ENCODE assay signal across 9 cellular contexts in the genomic region with DNA sequence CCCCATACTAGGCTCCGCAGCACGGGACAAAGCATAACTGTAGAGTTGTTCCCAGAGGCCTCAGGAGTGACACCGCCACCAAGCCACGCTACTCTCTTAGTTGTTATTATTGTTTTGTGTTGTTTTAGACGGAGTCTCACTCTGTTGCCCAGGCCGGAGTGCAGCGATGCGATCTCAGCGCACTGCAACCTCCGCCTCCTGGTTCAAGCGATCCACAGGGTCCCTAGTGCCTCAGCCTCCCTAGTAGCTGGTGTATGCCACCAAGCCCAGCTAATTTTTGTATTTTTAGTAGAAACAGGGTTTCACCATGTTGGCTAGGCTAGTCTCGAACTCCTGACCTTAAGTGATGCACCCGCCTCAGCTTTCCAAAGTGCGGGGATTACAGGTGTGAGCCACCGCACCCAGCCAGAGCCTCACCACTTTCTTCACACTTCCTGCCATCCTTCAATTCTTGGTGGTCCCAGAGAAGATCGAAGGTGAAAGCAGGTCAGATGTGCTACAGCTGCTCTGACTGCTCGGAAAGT. TPM values are rescaled to one million over a fixed set of nuclear protein-coding genes. Genes with fewer than 3 reads are reported as not detected.
A peak's percentile ranks its signal among the peaks of the same experiment; 100 is the strongest.
DNase-seq lines count a peak whose midpoint lies in the region; ATAC-seq, FAIRE-seq and TF ChIP-seq lines count a peak whose summit lies in the region.
"Had no signal": no experiment of that assay in that cellular context is flagged by ENCODE, and none has a peak within 500 bp of the region (broad histone marks: within the 10 kb centered on the region; RNA-seq: fewer than 3 reads in every experiment).

No MANE protein-coding gene starts in this region.

- H3K36me3 Mint-ChIP-seq in activated T-helper 1 cell treated with anti-CD3 and anti-CD28 coated beads, Interleukin-12 subunit alpha, Interleukin-12 subunit beta, Interleukin-2, Interleukin-4 antibody, amounts not matched to agents 30 ng/mL and 10 ng/mL and 1 ng/mL, durations not matched to agents 14 hours and 24 hours and 36 hours (ENCODE audit: low read depth) = peaks cover 15% of the 10 kb centered on the region

- peak overlapping the region; percentile 84 for H3K4me3 Mint-ChIP-seq in activated T-helper 1 cell treated with anti-CD3 and anti-CD28 coated beads, Interleukin-12 subunit alpha, Interleukin-12 subunit beta, Interleukin-2, Interleukin-4 antibody, amounts not matched to agents 30 ng/mL and 10 ng/mL and 1 ng/mL, durations not matched to agents 14 hours and 24 hours and 36 hours

- no peak for TF ChIP-seq POLR2A in HCT116 (IDR thresholded peaks at IDR 0.05; ENCODE audit: borderline replicate concordance, extremely low read depth, insufficient read depth, insufficient read length)

- peak overlapping the region; percentile 98 for H3K27ac ChIP-seq in HCT116 (ENCODE audit: low read depth, low read length)
- peak overlapping the region; percentile 94 for H3K27ac ChIP-seq in smooth muscle cell (ENCODE audit: low read depth)

- no peak for TF ChIP-seq RAD21 in HCT116 (IDR thresholded peaks at IDR 0.05; ENCODE audit: low read depth)

- H4K20me1 ChIP-seq in HCT116 (ENCODE audit: insufficient read depth) (peaks cover 2% of the 10 kb centered on the region), smooth muscle cell (ENCODE audit: low read depth) (no peaks in the 10 kb centered on the region)

- H3K27me3 Mint-ChIP-seq in activated T-helper 1 cell treated with anti-CD3 and anti-CD28 coated beads, Interleukin-12 subunit alpha, Interleukin-12 subunit beta, Interleukin-2, Interleukin-4 antibody, amounts not matched to agents 30 ng/mL and 10 ng/mL and 1 ng/mL, durations not matched to agents 14 hours and 24 hours and 36 hours (ENCODE audit: insufficient read depth) = no peaks in the 10 kb centered on the region

- H2AFZ ChIP-seq in HCT116 (ENCODE audit: low read depth, low read length, poor library complexity, severe bottlenecking) (peak overlapping the region; percentile 63), smooth muscle cell (ENCODE audit: low read depth) (peak overlapping the region; percentile 67)

- ATAC-seq in HCT116 (no peak), GM18498 (IDR thresholded peaks at IDR 0.05; ENCODE audit: unreplicated experiment) (no peak)

- H3K9ac ChIP-seq in HCT116 (ENCODE audit: low read length) (peak overlapping the region; percentile 92), smooth muscle cell (ENCODE audit: low read depth) (peak overlapping the region; percentile 6)

- H3K27ac Mint-ChIP-seq in activated T-helper 1 cell treated with anti-CD3 and anti-CD28 coated beads, Interleukin-12 subunit alpha, Interleukin-12 subunit beta, Interleukin-2, Interleukin-4 antibody, amounts not matched to agents 30 ng/mL and 10 ng/mL and 1 ng/mL, durations not matched to agents 14 hours and 24 hours and 36 hours = peak overlapping the region; percentile 89

- H3K79me2 ChIP-seq in HCT116 (ENCODE audit: insufficient read depth, low read length) (peaks cover 3% of the 10 kb centered on the region; the same call in 1 of the 2 replicates), smooth muscle cell (ENCODE audit: low read depth) (no peaks in the 10 kb centered on the region)

- TF ChIP-seq CTCF in HCT116 (IDR thresholded peaks at IDR 0.05 in 2 of 3, conservative IDR thresholded peaks at IDR 0.05 in 1 of 3; ENCODE audit: borderline replicate concordance in 1 of 3, insufficient read depth in 1 of 3, low read depth in 2 of 3, low read length in 2 of 3) = no peak
- TF ChIP-seq CTCF in smooth muscle cell (IDR thresholded peaks at IDR 0.05; ENCODE audit: borderline replicate concordance, insufficient read depth, poor library complexity, severe bottlenecking) = no peak

- peaks cover 12% of the 10 kb centered on the region for H3K4me1 Mint-ChIP-seq in activated T-helper 1 cell treated with anti-CD3 and anti-CD28 coated beads, Interleukin-12 subunit alpha, Interleukin-12 subunit beta, Interleukin-2, Interleukin-4 antibody, amounts not matched to agents 30 ng/mL and 10 ng/mL and 1 ng/mL, durations not matched to agents 14 hours and 24 hours and 36 hours (ENCODE audit: low read depth)

- H3F3A ChIP-seq in smooth muscle cell (ENCODE audit: low read depth) = peaks cover 12% of the 10 kb centered on the region

- H3K4me1 ChIP-seq in HCT116 (ENCODE audit: control insufficient read depth in 1 of 2, insufficient read depth in 2 of 2, low read length in 2 of 2) (peaks cover 3 to 18% of the 10 kb centered on the region in 2 experiments; a peak in 3 of 4 replicates), smooth muscle cell (ENCODE audit: low read depth) (peaks cover 8% of the 10 kb centered on the region)

- H3K36me3 ChIP-seq in HCT116 (ENCODE audit: control insufficient read depth in 1 of 2, insufficient read depth in 2 of 2, low read length in 2 of 2) = no peaks in the 10 kb centered on the region
- no peaks in the 10 kb centered on the region for H3K36me3 ChIP-seq in smooth muscle cell (ENCODE audit: low read depth)

- intact Hi-C loops in HCT116 (cut with micrococcal nuclease) = loop anchor here (5.0 kb wide), 1 partner anchor 144 kb away; a partner anchor contains a TSS
- intact Hi-C loops in activated T-helper 1 cell treated with anti-CD3 and anti-CD28 coated beads, Interleukin-12 subunit alpha, Interleukin-12 subunit beta, Interleukin-2, Interleukin-4 antibody, amounts not matched to agents 30 ng/mL and 10 ng/mL and 1 ng/mL, durations not matched to agents 14 hours and 24 hours and 36 hours (cut with micrococcal nuclease) = loop anchor here (5.0 kb wide), 1 partner anchor 324 kb away; no protein-coding TSS in a partner anchor

- DNase-seq in HCT116 (ENCODE audit: low read depth, low spot score) = no peak
- no peak for DNase-seq in activated T-helper 1 cell treated with anti-CD3 and anti-CD28 coated beads, Interleukin-12 subunit alpha, Interleukin-12 subunit beta, Interleukin-2, Interleukin-4 antibody, amounts not matched to agents 30 ng/mL and 10 ng/mL and 1 ng/mL, durations not matched to agents 14 hours and 24 hours and 36 hours (ENCODE audit: low spot score)
- DNase-seq in smooth muscle cell (lab: John Stamatoyannopoulos, UW; ENCODE audit: unreplicated experiment) = no peak
- no peak for DNase-seq in HTR-8/SVneo (ENCODE audit: insufficient read length, low spot score)
- DNase-seq in Kasumi-1 (lab: John Stamatoyannopoulos, UW) = no peak
- DNase-seq in NCI-H774 (lab: John Stamatoyannopoulos, UW) = no peak

- RAD21 ChIA-PET in HCT116 (lab: Charles Lee; ENCODE audit: low non-redundant PET in 1 of 2, low total read pairs in 2 of 2, uncharacterized antibody in 2 of 2, unreplicated experiment in 2 of 2) = no interaction called here

- no peaks in the 10 kb centered on the region for H3K9me3 Mint-ChIP-seq in activated T-helper 1 cell treated with anti-CD3 and anti-CD28 coated beads, Interleukin-12 subunit alpha, Interleukin-12 subunit beta, Interleukin-2, Interleukin-4 antibody, amounts not matched to agents 30 ng/mL and 10 ng/mL and 1 ng/mL, durations not matched to agents 14 hours and 24 hours and 36 hours

- BruUV-seq in HCT116 (replicated peaks; lab: Mats Ljungman, UMichigan) = no TSS peak

- H3K4me3 ChIP-seq in HCT116 (replicated peaks in 1 of 2; ENCODE audit: low read depth in 1 of 2, low read length in 2 of 2) (peak overlapping the region; percentile 87 to 93), iPS-11a (ENCODE audit: low read depth, low read length) (peak overlapping the region; percentile 93), smooth muscle cell (peak overlapping the region; percentile 77)

- H3K4me2 ChIP-seq in HCT116 (ENCODE audit: low read length) = peak overlapping the region; percentile 87
- H3K4me2 ChIP-seq in smooth muscle cell = peak overlapping the region; percentile 86

- WGBS in smooth muscle cell (ENCODE audit: low lambda C conversion rate) = 65% methylated on average over 17 of the region's 17 CpGs

- FAIRE-seq in HTR-8/SVneo (lab: Jason Lieb, UNC) = no peak

- POLR2A ChIA-PET in HCT116 (lab: Charles Lee) = interaction anchor here (1.6 to 1.8 kb wide), 2 partner anchors 10 to 12 kb away, joined by 5 to 10 read pairs; a partner anchor contains a TSS

- no peaks in the 10 kb centered on the region for H3K27me3 ChIP-seq in HCT116 (ENCODE audit: insufficient read depth, low read length)
- no peaks in the 10 kb centered on the region for H3K27me3 ChIP-seq in smooth muscle cell (ENCODE audit: low read depth)

- H3K9me3 ChIP-seq in HCT116 (ENCODE audit: control insufficient read depth in 1 of 2, insufficient read depth in 1 of 2, low read depth in 1 of 2, low read length in 2 of 2) (no peaks in the 10 kb centered on the region), smooth muscle cell (replicated peaks; ENCODE audit: low read depth) (no peaks in the 10 kb centered on the region)

- CTCF ChIA-PET in HCT116 (lab: Charles Lee) = interaction anchor here (1.0 kb wide), 1 partner anchor 230 kb away, joined by 3 read pairs; no protein-coding TSS in a partner anchor

- no peaks in the 10 kb centered on the region for H3K9me2 ChIP-seq in HCT116 (ENCODE audit: insufficient read depth)

TF ChIP-seq in HCT116, 20 proteins besides CTCF, POLR2A, EP300 and RAD21 (continues in another document):
- TF ChIP-seq YY1 (IDR thresholded peaks at IDR 0.05; ENCODE audit: extremely low read depth, insufficient replicate concordance, low read depth, low read length) = no peak
- no peak for TF ChIP-seq SIN3A (IDR thresholded peaks at IDR 0.05; ENCODE audit: low read depth)

RNA-seq across cellular contexts. Expression of a gene that starts 11.8 kb away (rescaled TPM):
- total RNA-seq in HCT116 (2021; ENCODE audit: unreplicated experiment) (125 TPM), smooth muscle cell (64.0 and 75.4 TPM in 2 replicates)
- polyA plus RNA-seq in HCT116 (2012) = 55.4 and 72.5 TPM in 2 replicates
- total RNA-seq in activated T-helper 1 cell treated with anti-CD3 and anti-CD28 coated beads, Interleukin-12 subunit alpha, Interleukin-12 subunit beta, Interleukin-2, Interleukin-4 antibody, amounts not matched to agents 30 ng/mL and 10 ng/mL and 1 ng/mL, durations not matched to agents 14 hours and 24 hours and 36 hours = 179 TPM in 2 replicates
- 51.7 and 57.6 TPM in 2 replicates for polyA plus RNA-seq in smooth muscle cell

RNA-seq across cellular contexts. Expression of a gene that starts 24.6 kb away (rescaled TPM):
- total RNA-seq in HCT116 (2021; ENCODE audit: unreplicated experiment) (not detected), smooth muscle cell (not detected in 2 replicates)
- polyA plus RNA-seq in HCT116 (2012) = 0.10 TPM in 1 of 2 replicates, not detected in the other
- not detected in 2 replicates for total RNA-seq in activated T-helper 1 cell treated with anti-CD3 and anti-CD28 coated beads, Interleukin-12 subunit alpha, Interleukin-12 subunit beta, Interleukin-2, Interleukin-4 antibody, amounts not matched to agents 30 ng/mL and 10 ng/mL and 1 ng/mL, durations not matched to agents 14 hours and 24 hours and 36 hours
- not detected in 2 replicates for polyA plus RNA-seq in smooth muscle cell
- total RNA-seq: activated CD8-positive, alpha-beta memory T cell treated with anti-CD3 and anti-CD28 coated beads for 36 hours had no signal

RNA-seq across cellular contexts. Expression of a gene that starts 38.0 kb away (rescaled TPM):
- total RNA-seq in HCT116 (2021; ENCODE audit: unreplicated experiment) = 49.1 TPM
- polyA plus RNA-seq in HCT116 (2012) = 55.2 and 60.5 TPM in 2 replicates
- total RNA-seq in activated T-helper 1 cell treated with anti-CD3 and anti-CD28 coated beads, Interleukin-12 subunit alpha, Interleukin-12 subunit beta, Interleukin-2, Interleukin-4 antibody, amounts not matched to agents 30 ng/mL and 10 ng/mL and 1 ng/mL, durations not matched to agents 14 hours and 24 hours and 36 hours = 47.2 and 49.2 TPM in 2 replicates
- 16.3 and 20.5 TPM in 2 replicates for total RNA-seq in smooth muscle cell
- 42.6 and 51.4 TPM in 2 replicates for polyA plus RNA-seq in smooth muscle cell
